10 cellular contexts compared by ENCODE assay signal in the genomic region with DNA sequence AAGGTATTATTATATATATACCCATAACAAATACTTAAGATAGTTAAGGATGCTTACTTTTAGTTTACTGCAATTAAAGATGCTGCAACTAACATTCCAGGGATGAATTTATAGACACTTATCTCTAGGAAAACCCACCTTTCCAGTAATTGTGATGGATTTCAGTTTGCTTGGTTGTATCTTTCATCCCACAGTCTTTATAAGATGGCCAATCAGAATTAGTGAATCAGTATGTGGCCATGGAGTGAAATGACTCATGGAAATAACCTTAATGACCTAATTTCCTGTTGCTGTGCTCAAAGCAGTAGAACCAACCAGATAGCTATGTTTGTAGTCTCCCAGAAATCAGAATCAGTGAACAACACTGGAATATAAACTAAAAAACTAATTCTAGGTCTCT. TPM values are rescaled to one million over a fixed set of nuclear protein-coding genes. Genes with fewer than 3 reads are reported as not detected.
DNase-seq lines count a peak whose midpoint lies in the region; ATAC-seq, FAIRE-seq and TF ChIP-seq lines count a peak whose summit lies in the region.
"Had no signal": no experiment of that assay in that cellular context is flagged by ENCODE, and none has a peak within 500 bp of the region (broad histone marks: within the 10 kb centered on the region; RNA-seq: fewer than 3 reads in every experiment).

No MANE protein-coding gene starts in this region.

- H3K79me2 ChIP-seq in mammary epithelial cell (ENCODE audit: insufficient read depth, low read length), result no peaks in the 10 kb centered on the region

- H2AFZ ChIP-seq in mammary epithelial cell (ENCODE audit: low read depth, low read length), result no peak overlapping the region

- H3K27me3 ChIP-seq in mammary epithelial cell (ENCODE audit: insufficient read depth, low read length), result no peaks in the 10 kb centered on the region
- no peaks in the 10 kb centered on the region for H3K27me3 ChIP-seq in BE2C

- peaks cover 8% of the 10 kb centered on the region for H3K4me1 Mint-ChIP-seq in activated naive CD4-positive, alpha-beta T cell treated with anti-CD3 and anti-CD28 coated beads for 36 hours (ENCODE audit: low read depth)
- peaks cover 7 to 11% of the 10 kb centered on the region in 2 donors for H3K4me1 Mint-ChIP-seq in stimulated activated naive B cell treated with anti-CD40 and anti-IgM and Interleukin-4, amounts not matched to agents 10 μg/mL and 1 μg/mL and 100 μg/mL, for 72 hours

- no peak for DNase-seq in activated naive CD4-positive, alpha-beta T cell treated with anti-CD3 and anti-CD28 coated beads for 36 hours
- no peak for DNase-seq in activated naive CD4-positive, alpha-beta T cell treated with anti-CD3 and anti-CD28 coated beads, Interleukin-2, amount 50 U/mL, for 16 hours
- DNase-seq in mammary epithelial cell, result peak; percentile 67
- no peak for DNase-seq in stimulated activated naive B cell treated with anti-CD40 and anti-IgM and Interleukin-4, amounts not matched to agents 10 μg/mL and 1 μg/mL and 100 μg/mL, for 72 hours
- DNase-seq in frontal cortex (ENCODE audit: low spot score in 2 of 2), result no peak
- no peak for DNase-seq in BE2C
- DNase-seq in putamen (ENCODE audit: low spot score), result no peak
- DNase-seq: NCI-H2107 had no signal

- CTCF ChIA-PET in activated naive CD4-positive, alpha-beta T cell treated with anti-CD3 and anti-CD28 coated beads for 36 hours (lab: Charles Lee), result no interaction called here
- CTCF ChIA-PET in mammary epithelial cell (lab: Charles Lee; ENCODE audit: low non-redundant PET), result interaction anchor here (0.7 kb wide), 1 partner anchor 27 kb away, joined by 3 read pairs; a partner anchor contains a TSS

- peak; percentile 76 for ATAC-seq in HG03565 (IDR thresholded peaks at IDR 0.05; ENCODE audit: unreplicated experiment)
- ATAC-seq in stimulated activated naive B cell treated with anti-CD40 and anti-IgM and Interleukin-4, amounts not matched to agents 10 μg/mL and 1 μg/mL and 100 μg/mL, for 72 hours (replicated peaks), result peak; percentile 67 to 93

- H3K27ac ChIP-seq in mammary epithelial cell (ENCODE audit: insufficient read depth, low read depth, low read length), result peak overlapping the region; percentile 62

- H3K27me3 Mint-ChIP-seq in activated naive CD4-positive, alpha-beta T cell treated with anti-CD3 and anti-CD28 coated beads for 36 hours (ENCODE audit: low read depth), result no peaks in the 10 kb centered on the region
- H3K27me3 Mint-ChIP-seq in stimulated activated naive B cell treated with anti-CD40 and anti-IgM and Interleukin-4, amounts not matched to agents 10 μg/mL and 1 μg/mL and 100 μg/mL, for 72 hours, result no peaks in the 10 kb centered on the region
- H3K27me3 Mint-ChIP-seq: CD4-positive, CD25-positive, alpha-beta regulatory T cell had no signal

- H3K9ac ChIP-seq in mammary epithelial cell (ENCODE audit: insufficient read depth, low read length), result no peak overlapping the region

- no peaks in the 10 kb centered on the region for H3K36me3 ChIP-seq in mammary epithelial cell (ENCODE audit: insufficient read depth, low read length)
- H3K36me3 ChIP-seq in BE2C, result no peaks in the 10 kb centered on the region

- no peak for TF ChIP-seq CTCF in mammary epithelial cell (conservative IDR thresholded peaks at IDR 0.05 in 1 of 2, IDR thresholded peaks at IDR 0.05 in 1 of 2; ENCODE audit: extremely low read depth in 1 of 2, insufficient read depth in 1 of 2, low read depth in 1 of 2, low read length in 2 of 2)
- TF ChIP-seq CTCF in BE2C (IDR thresholded peaks at IDR 0.05; ENCODE audit: low read depth, low read length), result no peak

- in situ Hi-C loops in mammary epithelial cell (cut with MboI; ENCODE audit: low sequenced_read_pairs in 2 of 2), result no loop called here

- intact Hi-C loops in activated naive CD4-positive, alpha-beta T cell treated with anti-CD3 and anti-CD28 coated beads for 36 hours (cut with micrococcal nuclease), result loop anchor here (1.0 to 2.0 kb wide), 2 partner anchors 15 to 27 kb away; a partner anchor contains a TSS
- intact Hi-C loops in mammary epithelial cell (cut with micrococcal nuclease), result loop anchor here (2.0 kb wide), 1 partner anchor 15 kb away; no protein-coding TSS in a partner anchor

- no peaks in the 10 kb centered on the region for H4K20me1 ChIP-seq in mammary epithelial cell (ENCODE audit: insufficient read depth, low read length)

- peak overlapping the region; percentile 41 for H3K4me2 ChIP-seq in mammary epithelial cell (ENCODE audit: insufficient read depth, low read depth, low read length)

- H3K36me3 Mint-ChIP-seq in activated naive CD4-positive, alpha-beta T cell treated with anti-CD3 and anti-CD28 coated beads for 36 hours (ENCODE audit: low read depth), result peaks cover 36% of the 10 kb centered on the region
- peaks cover 20 to 27% of the 10 kb centered on the region in 2 donors for H3K36me3 Mint-ChIP-seq in stimulated activated naive B cell treated with anti-CD40 and anti-IgM and Interleukin-4, amounts not matched to agents 10 μg/mL and 1 μg/mL and 100 μg/mL, for 72 hours

- no TSS peak for BruUV-seq in mammary epithelial cell (replicated peaks; lab: Mats Ljungman, UMichigan)

- dilution Hi-C loops in mammary epithelial cell (cut with HindIII; ENCODE audit: low sequenced_read_pairs), result no loop called here

- peaks cover 4% of the 10 kb centered on the region for H3K9me3 ChIP-seq in mammary epithelial cell (replicated peaks; ENCODE audit: insufficient read depth, low read length)
- H3K9me3 ChIP-seq in BE2C, result no peaks in the 10 kb centered on the region

- FAIRE-seq in frontal cortex (lab: Jason Lieb, UNC), result no peak

- H3K9me3 Mint-ChIP-seq in activated naive CD4-positive, alpha-beta T cell treated with anti-CD3 and anti-CD28 coated beads for 36 hours, result peaks cover 2% of the 10 kb centered on the region
- H3K9me3 Mint-ChIP-seq in stimulated activated naive B cell treated with anti-CD40 and anti-IgM and Interleukin-4, amounts not matched to agents 10 μg/mL and 1 μg/mL and 100 μg/mL, for 72 hours, result peaks cover 0 to 3% of the 10 kb centered on the region in 2 donors

- H3K27ac Mint-ChIP-seq in activated naive CD4-positive, alpha-beta T cell treated with anti-CD3 and anti-CD28 coated beads for 36 hours, result peak overlapping the region; percentile 77
- no peak overlapping the region for H3K27ac Mint-ChIP-seq in stimulated activated naive B cell treated with anti-CD40 and anti-IgM and Interleukin-4, amounts not matched to agents 10 μg/mL and 1 μg/mL and 100 μg/mL, for 72 hours
- H3K27ac Mint-ChIP-seq: CD4-positive, CD25-positive, alpha-beta regulatory T cell had no signal

- H3K4me3 Mint-ChIP-seq in activated naive CD4-positive, alpha-beta T cell treated with anti-CD3 and anti-CD28 coated beads for 36 hours, result no peak overlapping the region
- H3K4me3 Mint-ChIP-seq in stimulated activated naive B cell treated with anti-CD40 and anti-IgM and Interleukin-4, amounts not matched to agents 10 μg/mL and 1 μg/mL and 100 μg/mL, for 72 hours, result no peak overlapping the region
- H3K4me3 Mint-ChIP-seq: CD4-positive, CD25-positive, alpha-beta regulatory T cell had no signal

- no peak overlapping the region for H3K4me3 ChIP-seq in mammary epithelial cell (replicated peaks in 1 of 3; ENCODE audit: insufficient read depth in 1 of 3, low read depth in 2 of 3, low read length in 3 of 3)
- no peak overlapping the region for H3K4me3 ChIP-seq in BE2C (ENCODE audit: low read depth, low read length)

- H3K4me1 ChIP-seq in mammary epithelial cell (ENCODE audit: insufficient read depth, low read length), result peaks cover 8% of the 10 kb centered on the region
- no peaks in the 10 kb centered on the region for H3K4me1 ChIP-seq in BE2C

RNA-seq across cellular contexts. Expression of a gene that starts 26.4 kb away (rescaled TPM):
- total RNA-seq in activated naive CD4-positive, alpha-beta T cell treated with anti-CD3 and anti-CD28 coated beads for 36 hours, result 10 to 100 TPM; 16.0 to 16.1 TPM
- 10 to 100 TPM; 20.7 to 28.0 TPM for total RNA-seq in mammary epithelial cell
- polyA plus RNA-seq in mammary epithelial cell, result 10.0 TPM
- polyA minus RNA-seq in mammary epithelial cell, result 1.3 TPM
- 11.8 TPM for total RNA-seq in frontal cortex
- polyA plus RNA-seq in BE2C (2012; ENCODE audit: insufficient read depth, insufficient read length, low read depth), result 7.5 TPM

RNA-seq across cellular contexts. Expression of a gene that starts 26.7 kb away (rescaled TPM):
- total RNA-seq in activated naive CD4-positive, alpha-beta T cell treated with anti-CD3 and anti-CD28 coated beads for 36 hours, result 10 to 100 TPM; 16.5 to 17.9 TPM
- total RNA-seq in mammary epithelial cell (1 to 10 TPM; 2.0 to 6.4 TPM), frontal cortex (17.5 TPM)
- 2.3 TPM for polyA plus RNA-seq in mammary epithelial cell
- polyA minus RNA-seq in mammary epithelial cell, result 2.3 TPM
- polyA plus RNA-seq in BE2C (2012; ENCODE audit: insufficient read depth, insufficient read length, low read depth), result 0.62 TPM
